In genomic region chr18:53950545-53950944, GRCh38 we compare ENCODE assay signal across 20 cellular contexts.
A peak's percentile ranks its signal among the peaks of the same experiment; 100 is the strongest.
DNase-seq lines count a peak whose midpoint lies in the region; ATAC-seq and TF ChIP-seq lines count a peak whose summit lies in the region.
"Had no signal": no experiment of that assay in that cellular context is flagged by ENCODE, and none has a peak within 500 bp of the region (broad histone marks: within the 10 kb centered on the region; RNA-seq: fewer than 3 reads in every experiment).

No MANE protein-coding gene starts in this region.

- H3K9me3 ChIP-seq in PC-3 (ENCODE audit: low read length) (no peaks in the 10 kb centered on the region), hepatocyte (ENCODE audit: low read depth) (no peaks in the 10 kb centered on the region)

- CTCF ChIA-PET in PC-3 (lab: Charles Lee), result no interaction called here

- H3K27ac Mint-ChIP-seq in GM23338, result no peak overlapping the region
- H3K27ac Mint-ChIP-seq: B cell; CD4-positive, alpha-beta T cell had no signal

- POLR2A ChIA-PET in PC-3 (lab: Charles Lee; ENCODE audit: unreplicated experiment), result no interaction called here

- no peak overlapping the region for H3K4me3 ChIP-seq in GM23338
- H3K4me3 ChIP-seq in PC-3 (ENCODE audit: low read length), result no peak overlapping the region
- H3K4me3 ChIP-seq in hepatocyte, result no peak overlapping the region
- H3K4me3 ChIP-seq: PC-9 had no signal

- intact Hi-C loops in PC-3 (cut with micrococcal nuclease), result no loop called here

- TF ChIP-seq CTCF in GM23338 (conservative IDR thresholded peaks at IDR 0.05; ENCODE audit: low read depth in 2 of 2), result peak; percentile 36 to 40; a peak in 3 of 4 replicates
- no peak; the same call in 1 of the 2 replicates for TF ChIP-seq CTCF in PC-3 (conservative IDR thresholded peaks at IDR 0.05; ENCODE audit: low read depth, low read length)
- TF ChIP-seq CTCF in hepatocyte (IDR thresholded peaks at IDR 0.05; ENCODE audit: poor library complexity), result no peak

- H3F3A ChIP-seq in GM23338 (replicated peaks; ENCODE audit: low read depth) (no peaks in the 10 kb centered on the region), PC-3 (ENCODE audit: low read length, unreplicated experiment) (no peaks in the 10 kb centered on the region)

- H3K9me2 ChIP-seq in GM23338 (ENCODE audit: insufficient read depth) (no peaks in the 10 kb centered on the region; the same call in 1 of the 2 replicates), PC-3 (replicated peaks; ENCODE audit: low read length) (no peaks in the 10 kb centered on the region), hepatocyte (replicated peaks; ENCODE audit: insufficient read depth) (no peaks in the 10 kb centered on the region)

- no peak overlapping the region for H3K4me2 ChIP-seq in GM23338
- no peak overlapping the region for H3K4me2 ChIP-seq in PC-3 (ENCODE audit: low read length)
- H3K4me2 ChIP-seq in hepatocyte, result no peak overlapping the region
- H3K4me2 ChIP-seq: PC-9 had no signal

- no peak overlapping the region for H3K4me3 Mint-ChIP-seq in GM23338
- H3K4me3 Mint-ChIP-seq: B cell; CD4-positive, alpha-beta T cell had no signal

- H3K27me3 Mint-ChIP-seq in GM23338 (ENCODE audit: insufficient read depth, low read depth, poor library complexity), result no peaks in the 10 kb centered on the region
- H3K27me3 Mint-ChIP-seq: B cell had no signal

- no TSS peak for BruUV-seq in PC-3 (replicated peaks; lab: Mats Ljungman, UMichigan)

- peaks cover 16% of the 10 kb centered on the region for H3K9me3 Mint-ChIP-seq in GM23338

- H3K27me3 ChIP-seq in GM23338 (ENCODE audit: insufficient read depth) (no peaks in the 10 kb centered on the region), PC-3 (ENCODE audit: low read length) (no peaks in the 10 kb centered on the region), hepatocyte (no peaks in the 10 kb centered on the region)

- H4K20me1 ChIP-seq in GM23338 (replicated peaks; ENCODE audit: insufficient read depth) (no peaks in the 10 kb centered on the region), PC-3 (ENCODE audit: low read length) (no peaks in the 10 kb centered on the region), hepatocyte (ENCODE audit: insufficient read depth, poor library complexity, severe bottlenecking) (no peaks in the 10 kb centered on the region)

- H3K79me2 ChIP-seq in GM23338 (replicated peaks; ENCODE audit: insufficient read depth) (no peaks in the 10 kb centered on the region), PC-3 (ENCODE audit: low read length) (no peaks in the 10 kb centered on the region), hepatocyte (no peaks in the 10 kb centered on the region)

- H2AFZ ChIP-seq in GM23338 (no peak overlapping the region), PC-3 (ENCODE audit: low read length) (no peak overlapping the region), hepatocyte (no peak overlapping the region)
- H2AFZ ChIP-seq: PC-9 had no signal

- no peaks in the 10 kb centered on the region for H3K4me1 Mint-ChIP-seq in GM23338
- H3K4me1 Mint-ChIP-seq: B cell had no signal

- no peak overlapping the region for H3K9ac ChIP-seq in PC-3 (ENCODE audit: low read length)

- H3K27ac ChIP-seq in GM23338 (ENCODE audit: low read depth) (no peak overlapping the region), PC-3 (ENCODE audit: low read length) (no peak overlapping the region), hepatocyte (no peak overlapping the region)
- H3K27ac ChIP-seq: HL-60, PC-9, RWPE1 had no signal

- ATAC-seq in GM23338 (peak; percentile 60), PC-3 (no peak)

- 83% methylated on average over 1 of the region's 1 CpG for WGBS in hepatocyte (ENCODE audit: low lambda C conversion rate, missing lambda C conversion rate)

- no peaks in the 10 kb centered on the region; the same call in 2 of the 3 replicates for H3K36me3 Mint-ChIP-seq in GM23338 (ENCODE audit: low read depth)

- no peaks in the 10 kb centered on the region for H3K36me3 ChIP-seq in GM23338 (ENCODE audit: insufficient read depth)
- H3K36me3 ChIP-seq in PC-3 (ENCODE audit: low read depth, low read length), result no peaks in the 10 kb centered on the region
- H3K36me3 ChIP-seq in hepatocyte (replicated peaks; ENCODE audit: insufficient read depth, low read depth), result no peaks in the 10 kb centered on the region

- H3K4me1 ChIP-seq in GM23338 (ENCODE audit: insufficient read depth) (no peaks in the 10 kb centered on the region), PC-3 (ENCODE audit: insufficient read depth, low read length) (peaks cover 17% of the 10 kb centered on the region), hepatocyte (ENCODE audit: insufficient read depth) (peaks cover 4% of the 10 kb centered on the region)

- DNase-seq in DMS53 (lab: John Stamatoyannopoulos, UW) (peak; percentile 22), DMS53 treated with DMSO at 0.1 percent for 48 hours (lab: John Stamatoyannopoulos, UW; ENCODE audit: unreplicated experiment) (no peak), GM23338 (ENCODE audit: low spot score) (peak; percentile 18), PC-3 (peak; percentile 4), iPS-NIHi7 (ENCODE audit: extremely low spot score) (peak; percentile 25), inferior parietal cortex (ENCODE audit: extremely low spot score) (no peak), hepatocyte (ENCODE audit: low spot score) (no peak), HK-2 (ENCODE audit: unreplicated experiment) (no peak)
- DNase-seq: 8988T; CD4-positive, alpha-beta T cell; DMS79 treated with DMSO at 0.1 percent for 48 hours; NCI-H1417 treated with DMSO at 0.1 percent for 48 hours; NCI-H1930; NCI-H345; NCI-H526; PC-9; SW 1271 had no signal

TF ChIP-seq in GM23338, 12 proteins besides CTCF, POLR2A, EP300 and RAD21 (continues in another document):
- TF ChIP-seq JUNB (IDR thresholded peaks at IDR 0.05; ENCODE audit: unreplicated experiment) (no peak), ZNF462 (CRISPR knock-in tag; IDR thresholded peaks at IDR 0.05) (no peak), ZNF331 (CRISPR knock-in tag; IDR thresholded peaks at IDR 0.05; ENCODE audit: low read depth) (no peak)

Comparison
In these comparisons a context has a peak if more than half of its experiments do, and no peak if none do; other contexts are left out.
1. DNase-seq: peak in DMS53 (single experiment), GM23338 (single experiment), PC-3 (single experiment) and iPS-NIHi7 (single experiment); none in DMS53 treated with DMSO at 0.1 percent for 48 hours (single experiment), inferior parietal cortex (single experiment), hepatocyte (single experiment) and HK-2 (single experiment).
2. CTCF ChIP-seq: peak in GM23338 (2 of 2); none in PC-3 (single experiment) and hepatocyte (single experiment).